Comparison of ENCODE assay signal across 16 cellular contexts in genomic region chr11:14503023-14503422, GRCh38. TPM values are rescaled to one million over a fixed set of nuclear protein-coding genes. Genes with fewer than 3 reads are reported as not detected.
DNase-seq lines count a peak whose midpoint lies in the region; ATAC-seq lines count a peak whose summit lies in the region.
"Had no signal": no experiment of that assay in that cellular context is flagged by ENCODE, and none has a peak within 500 bp of the region (broad histone marks: within the 10 kb centered on the region; RNA-seq: fewer than 3 reads in every experiment).

No MANE protein-coding gene starts in this region.

- WGBS in aorta, 2 donors: 78 to 94% methylated on average over 1 of the region's 1 CpG

- H3K4me3 ChIP-seq in Karpas-422 (ENCODE audit: low read length) (no peak overlapping the region), aorta (ENCODE audit: low read length in 2 of 2) (no peak overlapping the region)
- H3K4me3 ChIP-seq: Peyer's patch had no signal

- peaks cover 29% of the 10 kb centered on the region for H3K36me3 Mint-ChIP-seq in activated naive CD4-positive, alpha-beta T cell treated with anti-CD3 and anti-CD28 coated beads for 36 hours (ENCODE audit: low read depth)
- H3K36me3 Mint-ChIP-seq in activated naive CD4-positive, alpha-beta T cell treated with anti-CD3 and anti-CD28 coated beads, Interleukin-2, amount 50 U/mL, for 72 hours: peaks cover 24 to 40% of the 10 kb centered on the region in 2 donors

- H3K4me2 ChIP-seq in Karpas-422 (ENCODE audit: low read depth, low read length, poor library complexity, severe bottlenecking): no peak overlapping the region

- H4K20me1 ChIP-seq in Karpas-422 (ENCODE audit: insufficient read depth, low read depth, low read length): peaks cover 6% of the 10 kb centered on the region; the same call in 1 of the 2 replicates

- no peaks in the 10 kb centered on the region for H3K27me3 Mint-ChIP-seq in activated naive CD4-positive, alpha-beta T cell treated with anti-CD3 and anti-CD28 coated beads for 36 hours (ENCODE audit: low read depth)
- H3K27me3 Mint-ChIP-seq: IgD-negative memory B cell had no signal

- no peak overlapping the region for H2AFZ ChIP-seq in Karpas-422 (ENCODE audit: low read length)

- H3K9me3 ChIP-seq in Karpas-422 (ENCODE audit: low read length) (no peaks in the 10 kb centered on the region), aorta (ENCODE audit: control insufficient read depth, low read length) (no peaks in the 10 kb centered on the region)
- H3K9me3 ChIP-seq: Peyer's patch had no signal

- intact Hi-C loops in activated naive CD4-positive, alpha-beta T cell treated with anti-CD3 and anti-CD28 coated beads for 36 hours (cut with micrococcal nuclease): no loop called here
- intact Hi-C loops in left cardiac atrium (cut with DNase I) (no loop called here), aorta (cut with DNase I) (no loop called here)

- H3K36me3 ChIP-seq in Karpas-422 (ENCODE audit: insufficient read depth, low read length) (peaks cover 39% of the 10 kb centered on the region), aorta (ENCODE audit: control insufficient read depth in 1 of 2, insufficient read depth in 2 of 2, low read length in 1 of 2) (peaks cover 4 to 5% of the 10 kb centered on the region in 2 donors)

- H3K4me3 Mint-ChIP-seq in activated naive CD4-positive, alpha-beta T cell treated with anti-CD3 and anti-CD28 coated beads for 36 hours: no peak overlapping the region
- H3K4me3 Mint-ChIP-seq: CD14-positive monocyte, IgD-negative memory B cell had no signal

- no peaks in the 10 kb centered on the region for H3K9me2 ChIP-seq in Karpas-422 (replicated peaks; ENCODE audit: insufficient read depth, low read length)

- DNase-seq in activated naive CD4-positive, alpha-beta T cell treated with anti-CD3 and anti-CD28 coated beads for 36 hours: no peak
- DNase-seq in activated naive CD4-positive, alpha-beta T cell treated with anti-CD3 and anti-CD28 coated beads, Interleukin-2, amount 50 U/mL, for 72 hours (ENCODE audit: low spot score in 2 of 2): no peak
- DNase-seq in Karpas-422: peak; percentile 36
- peak; percentile 20 for DNase-seq in fibroblast of gingiva (ENCODE audit: low read depth)
- DNase-seq in left cardiac atrium: no peak
- no peak for DNase-seq in GOT3 (lab: John Stamatoyannopoulos, UW)
- DNase-seq in aorta: no peak
- DNase-seq: AML-193, NCI-H187, NCI-H226, NCI-H524 treated with DMSO at 0.1 percent for 48 hours, Peyer's patch, SHP77 had no signal

- H3K27me3 ChIP-seq in Karpas-422 (ENCODE audit: low read length) (no peaks in the 10 kb centered on the region), aorta (ENCODE audit: control insufficient read depth in 1 of 2, insufficient read depth in 2 of 2, low read length in 1 of 2) (no peaks in the 10 kb centered on the region)
- H3K27me3 ChIP-seq: Peyer's patch had no signal

- peaks cover 13% of the 10 kb centered on the region for H3K4me1 Mint-ChIP-seq in activated naive CD4-positive, alpha-beta T cell treated with anti-CD3 and anti-CD28 coated beads for 36 hours (ENCODE audit: low read depth)

- H3K4me1 ChIP-seq in Karpas-422 (ENCODE audit: low read length) (peaks cover 42% of the 10 kb centered on the region), aorta (ENCODE audit: control insufficient read depth in 1 of 2, insufficient read depth in 2 of 2, low read length in 2 of 2) (no peaks in the 10 kb centered on the region)

- peak overlapping the region; percentile 69 for H3K27ac Mint-ChIP-seq in activated naive CD4-positive, alpha-beta T cell treated with anti-CD3 and anti-CD28 coated beads for 36 hours
- no peak overlapping the region for H3K27ac Mint-ChIP-seq in activated naive CD4-positive, alpha-beta T cell treated with anti-CD3 and anti-CD28 coated beads, Interleukin-2, amount 50 U/mL, for 72 hours

- H3K79me2 ChIP-seq in Karpas-422 (ENCODE audit: low read length): peaks cover 14% of the 10 kb centered on the region

- no peak for ATAC-seq in activated naive CD4-positive, alpha-beta T cell treated with anti-CD3 and anti-CD28 coated beads, Interleukin-2, amount 50 U/mL, for 72 hours
- ATAC-seq in left cardiac atrium: no peak
- no peak for ATAC-seq in aorta (ENCODE audit: low FRiP score)
- ATAC-seq in HG02642 (IDR thresholded peaks at IDR 0.05; ENCODE audit: poor library complexity, unreplicated experiment): no peak

- CTCF ChIA-PET in activated naive CD4-positive, alpha-beta T cell treated with anti-CD3 and anti-CD28 coated beads for 36 hours (lab: Charles Lee): interaction anchor here (0.9 to 1.0 kb wide), 2 partner anchors 404 to 405 kb away, joined by 3 read pairs; no protein-coding TSS in a partner anchor

- no peaks in the 10 kb centered on the region for H3K9me3 Mint-ChIP-seq in activated naive CD4-positive, alpha-beta T cell treated with anti-CD3 and anti-CD28 coated beads for 36 hours
- H3K9me3 Mint-ChIP-seq in activated naive CD4-positive, alpha-beta T cell treated with anti-CD3 and anti-CD28 coated beads, Interleukin-2, amount 50 U/mL, for 72 hours: no peaks in the 10 kb centered on the region
- H3K9me3 Mint-ChIP-seq: CD14-positive monocyte, IgD-negative memory B cell had no signal

- no peak overlapping the region for H3K9ac ChIP-seq in Karpas-422 (ENCODE audit: low read length)

- H3K27ac ChIP-seq in Karpas-422 (ENCODE audit: low read length) (no peak overlapping the region), aorta (ENCODE audit: low read depth in 1 of 2, low read length in 2 of 2) (no peak overlapping the region)
- H3K27ac ChIP-seq: Peyer's patch had no signal

RNA-seq across cellular contexts. Expression of gene COPB1, which starts 3.4 kb away (rescaled TPM):
- total RNA-seq in activated naive CD4-positive, alpha-beta T cell treated with anti-CD3 and anti-CD28 coated beads for 36 hours: 100 to 1,000 TPM; 111 to 112 TPM
- 100 to 1,000 TPM in 1 of 2 donors, 10 to 100 TPM in 1; 90.5 to 110 TPM for total RNA-seq in activated naive CD4-positive, alpha-beta T cell treated with anti-CD3 and anti-CD28 coated beads, Interleukin-2, amount 50 U/mL, for 72 hours
- total RNA-seq in Karpas-422 (2014; rRNA removed; shearing (Covaris generic); ENCODE audit: low replicate concordance): 68.2 and 120 TPM in 2 replicates
- total RNA-seq in left cardiac atrium (10 to 100 TPM; 53.3 to 64.2 TPM), aorta (10 to 100 TPM; 90.6 to 92.8 TPM)
- polyA plus RNA-seq in aorta: 10 to 100 TPM; 45.3 to 48.6 TPM

RNA-seq across cellular contexts. Expression of gene PSMA1, which starts 17.2 kb away (rescaled TPM):
- total RNA-seq in activated naive CD4-positive, alpha-beta T cell treated with anti-CD3 and anti-CD28 coated beads for 36 hours: 100 to 1,000 TPM; 367 to 375 TPM
- 100 to 1,000 TPM; 234 to 281 TPM for total RNA-seq in activated naive CD4-positive, alpha-beta T cell treated with anti-CD3 and anti-CD28 coated beads, Interleukin-2, amount 50 U/mL, for 72 hours
- total RNA-seq in Karpas-422 (2014; rRNA removed; shearing (Covaris generic); ENCODE audit: low replicate concordance): 98.7 and 217 TPM in 2 replicates
- total RNA-seq in left cardiac atrium (100 to 1,000 TPM in 1 of 2 donors, 10 to 100 TPM in 1; 99.6 to 123 TPM), aorta (100 to 1,000 TPM; 117 to 122 TPM)
- 100 to 1,000 TPM in 1 of 2 donors, 10 to 100 TPM in 1; 92.8 to 133 TPM for polyA plus RNA-seq in aorta

Comparison
In these comparisons a context has a peak if more than half of its experiments do, and no peak if none do; other contexts are left out.
1. DNase-seq: peak in Karpas-422 (single experiment) and fibroblast of gingiva (single experiment); none in activated naive CD4-positive, alpha-beta T cell treated with anti-CD3 and anti-CD28 coated beads for 36 hours (single experiment), activated naive CD4-positive, alpha-beta T cell treated with anti-CD3 and anti-CD28 coated beads, Interleukin-2, amount 50 U/mL, for 72 hours (0 of 2), left cardiac atrium (single experiment), GOT3 (single experiment) and aorta (0 of 2).